Comparison of ENCODE assay signal across 8 cellular contexts in the genomic region with DNA sequence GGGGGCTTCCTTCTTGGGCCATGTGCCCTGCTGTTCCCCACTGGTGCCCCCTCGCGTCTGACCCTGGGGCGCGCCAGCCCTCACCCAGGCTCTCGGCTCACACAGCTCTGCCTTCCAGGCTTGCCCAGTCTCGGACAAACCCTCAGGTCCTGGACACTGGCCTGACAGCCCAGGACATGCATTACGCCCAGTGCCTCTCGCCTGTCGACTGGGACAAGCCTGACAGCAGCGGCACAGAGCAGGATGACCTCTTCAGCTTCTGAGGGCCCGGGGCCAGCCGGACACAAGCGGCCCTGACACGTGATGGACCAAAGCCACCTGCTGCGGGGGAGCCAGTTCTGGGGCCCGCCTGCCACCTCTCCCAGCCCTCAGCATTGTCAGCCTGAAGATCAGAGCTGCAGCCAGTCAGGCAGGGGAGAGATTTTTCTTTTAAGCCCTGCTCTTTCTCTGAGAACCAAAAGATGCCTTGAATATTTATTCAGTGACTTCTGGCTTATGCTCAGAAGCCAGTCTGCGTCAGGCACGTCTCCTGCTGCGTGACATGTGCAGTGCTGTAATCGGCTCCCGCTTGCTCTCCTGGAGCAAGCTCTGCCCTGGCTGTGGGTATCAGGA. TPM values are rescaled to one million over a fixed set of nuclear protein-coding genes. Genes with fewer than 3 reads are reported as not detected.
DNase-seq lines count a peak whose midpoint lies in the region; ATAC-seq and TF ChIP-seq lines count a peak whose summit lies in the region.

No MANE protein-coding gene starts in this region.

- no peaks in the 10 kb centered on the region for H3K9me3 Mint-ChIP-seq in chondrocyte (ENCODE audit: low read depth)
- H3K9me3 Mint-ChIP-seq in naive thymus-derived CD8-positive, alpha-beta T cell, result no peaks in the 10 kb centered on the region

- no peaks in the 10 kb centered on the region for H3K27me3 ChIP-seq in BLaER1 treated with 17β-estradiol and CSF1 and Interleukin-3, amounts not matched to agents 10 nM and 100 nM

- 40 to 55% methylated on average over 19 to 21 of the region's 21 CpGs for whole genome bisulfite sequencing in lower leg skin, 2 donors

- H3K27ac ChIP-seq in BLaER1 treated with 17β-estradiol and CSF1 and Interleukin-3, amounts not matched to agents 10 nM and 100 nM, result 0 out of 22 replicates have a peak overlapping the region, but pooled peaks of 1 of the 11 experiments have one; percentile 10

- DNase-seq in NCI-H2227 (lab: John Stamatoyannopoulos, UW; ENCODE audit: unreplicated experiment), result peak; percentile 47
- no peak for DNase-seq in chondrocyte (ENCODE audit: low spot score)
- peak; percentile 47 to 85 (median 67) for DNase-seq in naive thymus-derived CD8-positive, alpha-beta T cell
- no peak for DNase-seq in NCI-H748 treated with DMSO at 0.1 percent for 48 hours (lab: John Stamatoyannopoulos, UW)
- no peak for DNase-seq in lower leg skin (ENCODE audit: low spot score in 2 of 2)
- no peak for DNase-seq in KBM-7

- peak overlapping the region in 6 of 11 experiments; percentile 2 to 47 (median 36); a peak in 5 of 22 replicates for H3K9ac ChIP-seq in BLaER1 treated with 17β-estradiol and CSF1 and Interleukin-3, amounts not matched to agents 10 nM and 100 nM

- H3K4me1 Mint-ChIP-seq in chondrocyte (ENCODE audit: low read depth), result peaks cover 52% of the 10 kb centered on the region
- H3K4me1 Mint-ChIP-seq in naive thymus-derived CD8-positive, alpha-beta T cell, result peaks cover 37 to 83% (median 75%) of the 10 kb centered on the region in 4 donors

- no peak overlapping the region for H3K4me3 ChIP-seq in BLaER1 treated with 17β-estradiol and CSF1 and Interleukin-3, amounts not matched to agents 10 nM and 100 nM
- H3K4me3 ChIP-seq in lower leg skin (ENCODE audit: low read depth, poor library complexity, severe bottlenecking), result no peak overlapping the region

- in situ Hi-C loops in KBM-7 (cut with MboI; ENCODE audit: low pct_unique_long_range_greater_than_20kb, low sequenced_read_pairs), result no loop called here

- no peaks in the 10 kb centered on the region for H3K27me3 Mint-ChIP-seq in chondrocyte (ENCODE audit: low read depth)
- no peaks in the 10 kb centered on the region for H3K27me3 Mint-ChIP-seq in naive thymus-derived CD8-positive, alpha-beta T cell

- peaks cover 0 to 22% (median 0%) of the 10 kb centered on the region in 11 experiments; a peak in 4 of 22 replicates for H4K20me1 ChIP-seq in BLaER1 treated with 17β-estradiol and CSF1 and Interleukin-3, amounts not matched to agents 10 nM and 100 nM

- intact Hi-C loops in lower leg skin (cut with DNase I; ENCODE audit: low total_unique reads), result no loop called here

- peak overlapping the region in 9 of 11 experiments; percentile 20 to 69 (median 50); a peak in 16 of 22 replicates for H3K4me2 ChIP-seq in BLaER1 treated with 17β-estradiol and CSF1 and Interleukin-3, amounts not matched to agents 10 nM and 100 nM

- TF ChIP-seq CTCF in chondrocyte (IDR thresholded peaks at IDR 0.05) (peak; percentile 58), lower leg skin (IDR thresholded peaks at IDR 0.05) (no peak)

- peak; percentile 34 to 58 for ATAC-seq in naive thymus-derived CD8-positive, alpha-beta T cell
- no peak for ATAC-seq in HG03135 (IDR thresholded peaks at IDR 0.05; ENCODE audit: unreplicated experiment)

- no peaks in the 10 kb centered on the region for H3K9me3 ChIP-seq in BLaER1 treated with 17β-estradiol and CSF1 and Interleukin-3, amounts not matched to agents 10 nM and 100 nM (replicated peaks in 1 of 11)

- peaks cover 31 to 84% (median 74%) of the 10 kb centered on the region in 10 experiments for H3K4me1 ChIP-seq in BLaER1 treated with 17β-estradiol and CSF1 and Interleukin-3, amounts not matched to agents 10 nM and 100 nM

- H3K36me3 Mint-ChIP-seq in chondrocyte (ENCODE audit: low read depth), result peaks cover 4% of the 10 kb centered on the region
- H3K36me3 Mint-ChIP-seq in naive thymus-derived CD8-positive, alpha-beta T cell, result peaks cover 18 to 60% (median 43%) of the 10 kb centered on the region in 3 donors

- POLR2A ChIA-PET in naive thymus-derived CD8-positive, alpha-beta T cell (lab: Charles Lee), result interaction anchor here (1.2 to 24.7 kb wide), 15 partner anchors 11 to 237 kb away, joined by 3 to 1000 read pairs (median 4); partner anchors contain the start of gene LDLRAP1

- H3K4me3 Mint-ChIP-seq in chondrocyte (ENCODE audit: unreplicated experiment), result peak overlapping the region; percentile 54
- H3K4me3 Mint-ChIP-seq in naive thymus-derived CD8-positive, alpha-beta T cell, result peak overlapping the region; percentile 96 to 100 (median 99)

- peaks cover 0 to 19% (median 3%) of the 10 kb centered on the region in 11 experiments; a peak in 3 of 22 replicates for H3K36me3 ChIP-seq in BLaER1 treated with 17β-estradiol and CSF1 and Interleukin-3, amounts not matched to agents 10 nM and 100 nM

- H3K27ac Mint-ChIP-seq in chondrocyte (ENCODE audit: unreplicated experiment), result peak overlapping the region; percentile 96
- H3K27ac Mint-ChIP-seq in naive thymus-derived CD8-positive, alpha-beta T cell, result peak overlapping the region; percentile 90 to 100 (median 98)

- no peak for TF ChIP-seq POLR2A in lower leg skin (IDR thresholded peaks at IDR 0.05)

RNA-seq across cellular contexts. Expression of gene LDLRAP1, which starts 23.4 kb away (rescaled TPM):
- 20.7 to 23.5 TPM (median 23.5 TPM) in 3 replicates for total RNA-seq in chondrocyte
- total RNA-seq in naive thymus-derived CD8-positive, alpha-beta T cell, result 100 to 1,000 TPM; 361 to 364 TPM
- polyA plus RNA-seq in naive thymus-derived CD8-positive, alpha-beta T cell, result 100 to 1,000 TPM; 387 to 877 (median 421) TPM
- total RNA-seq in lower leg skin, result 10 to 100 TPM; 26.9 to 36.7 (median 27.2) TPM

RNA-seq across cellular contexts. Expression of gene MAN1C1, which starts 49.8 kb away (rescaled TPM):
- 10.7 to 11.3 TPM (median 10.9 TPM) in 3 replicates for total RNA-seq in chondrocyte
- total RNA-seq in naive thymus-derived CD8-positive, alpha-beta T cell, result 10 to 100 TPM; 46.0 to 47.2 TPM
- 10 to 100 TPM; 11.3 to 48.3 (median 11.7) TPM for polyA plus RNA-seq in naive thymus-derived CD8-positive, alpha-beta T cell
- 1 to 10 TPM; 5.9 to 7.3 (median 6.6) TPM for total RNA-seq in lower leg skin

Comparison
In these comparisons a context has a peak if more than half of its experiments do, and no peak if none do; other contexts are left out.
1. DNase-seq: peak in NCI-H2227 (single experiment) and naive thymus-derived CD8-positive, alpha-beta T cell (10 of 10); none in chondrocyte (single experiment), NCI-H748 treated with DMSO at 0.1 percent for 48 hours (single experiment), lower leg skin (0 of 2) and KBM-7 (single experiment).
2. RNA of gene LDLRAP1, which starts 23.4 kb away (total RNA-seq): 361 to 364 TPM in naive thymus-derived CD8-positive, alpha-beta T cell; 26.9 to 36.7 TPM in lower leg skin and 20.7 to 23.5 TPM in chondrocyte; every median in the first group is over 4 times any median in the second.